ENCODE assay signal across 8 cellular contexts in the genomic region with DNA sequence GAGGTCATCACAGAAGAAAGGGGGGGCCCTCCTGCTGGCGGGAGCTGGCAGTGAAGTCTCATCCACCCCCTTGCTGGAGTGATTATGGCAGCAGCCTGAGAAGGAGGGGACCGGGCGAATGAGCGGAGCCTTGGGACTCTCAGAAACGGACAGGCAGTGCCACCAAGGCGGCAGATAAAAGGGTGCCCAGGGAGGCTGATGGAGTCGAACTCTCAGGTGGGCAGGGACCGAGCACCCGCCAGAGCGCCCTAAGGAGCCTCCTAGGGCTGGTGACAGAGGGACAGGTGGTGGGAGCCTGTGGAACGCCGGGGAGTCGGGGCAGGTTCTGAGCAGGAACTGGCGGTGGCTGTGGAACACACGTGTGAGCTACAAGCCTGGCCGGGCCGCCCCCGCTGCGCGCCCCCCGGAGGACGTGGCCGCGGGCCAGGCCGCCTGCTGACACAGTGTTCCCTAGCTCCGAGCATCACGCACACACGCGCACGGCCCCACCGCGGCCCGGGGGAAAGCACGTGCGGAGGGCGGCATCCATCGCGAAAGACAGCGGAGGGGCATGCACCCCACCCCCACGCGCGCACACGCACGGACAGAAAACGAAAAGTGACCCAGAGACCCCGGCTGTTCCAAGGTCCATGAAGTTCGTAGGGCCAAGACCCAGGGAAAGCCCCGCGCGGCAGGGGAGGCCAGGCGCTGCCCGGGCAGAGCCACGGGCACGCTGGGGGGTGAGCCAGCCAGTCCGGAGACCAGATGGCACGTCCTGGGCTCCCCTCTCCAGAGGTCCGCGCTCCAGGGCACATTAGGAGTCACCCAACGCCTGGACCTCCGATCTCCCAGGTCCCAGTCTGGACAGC. TPM values are rescaled to one million over a fixed set of nuclear protein-coding genes. Genes with fewer than 3 reads are reported as not detected.
DNase-seq lines count a peak whose midpoint lies in the region; ATAC-seq and TF ChIP-seq lines count a peak whose summit lies in the region.

No MANE protein-coding gene starts in this region.

- H3K36me3 ChIP-seq in cardiac muscle cell, result no peaks in the 10 kb centered on the region

- H3K27me3 Mint-ChIP-seq in activated T-helper 17 cell treated with anti-CD3 and anti-CD28 coated beads, Interleukin-2, amount 50 U/mL, for 72 hours, result peaks cover 12% of the 10 kb centered on the region
- H3K27me3 Mint-ChIP-seq in progenitor cell of endocrine pancreas, result peaks cover 10% of the 10 kb centered on the region

- H3K27me3 ChIP-seq in cardiac muscle cell, result peaks cover 5% of the 10 kb centered on the region

- H3K4me3 ChIP-seq in cardiac muscle cell, result peak overlapping the region; percentile 40

- H3K4me1 Mint-ChIP-seq in activated T-helper 17 cell treated with anti-CD3 and anti-CD28 coated beads, Interleukin-2, amount 50 U/mL, for 72 hours, result peaks cover 12% of the 10 kb centered on the region
- peaks cover 13% of the 10 kb centered on the region for H3K4me1 Mint-ChIP-seq in progenitor cell of endocrine pancreas (ENCODE audit: low read depth)

- no peak overlapping the region for H3K27ac ChIP-seq in cardiac muscle cell

- no peaks in the 10 kb centered on the region for H3K9me3 ChIP-seq in cardiac muscle cell (ENCODE audit: low read depth)

- no peaks in the 10 kb centered on the region for H3K9me3 Mint-ChIP-seq in activated T-helper 17 cell treated with anti-CD3 and anti-CD28 coated beads, Interleukin-2, amount 50 U/mL, for 72 hours
- H3K9me3 Mint-ChIP-seq in progenitor cell of endocrine pancreas (ENCODE audit: low read depth), result no peaks in the 10 kb centered on the region

- H3K4me1 ChIP-seq in cardiac muscle cell (ENCODE audit: low read depth), result no peaks in the 10 kb centered on the region

- H3K4me3 Mint-ChIP-seq in activated T-helper 17 cell treated with anti-CD3 and anti-CD28 coated beads, Interleukin-2, amount 50 U/mL, for 72 hours, result peak overlapping the region; percentile 79
- H3K4me3 Mint-ChIP-seq in progenitor cell of endocrine pancreas (ENCODE audit: low read depth), result peak overlapping the region; percentile 81

- peak overlapping the region; percentile 63 for H3K27ac Mint-ChIP-seq in activated T-helper 17 cell treated with anti-CD3 and anti-CD28 coated beads, Interleukin-2, amount 50 U/mL, for 72 hours
- peak overlapping the region; percentile 89 for H3K27ac Mint-ChIP-seq in progenitor cell of endocrine pancreas

- no peaks in the 10 kb centered on the region for H3K36me3 Mint-ChIP-seq in activated T-helper 17 cell treated with anti-CD3 and anti-CD28 coated beads, Interleukin-2, amount 50 U/mL, for 72 hours (ENCODE audit: low read depth)
- H3K36me3 Mint-ChIP-seq in progenitor cell of endocrine pancreas (ENCODE audit: insufficient read depth), result peaks cover 15% of the 10 kb centered on the region

- TF ChIP-seq CTCF in cardiac muscle cell (IDR thresholded peaks at IDR 0.05; ENCODE audit: low read depth, low read length) (no peak), progenitor cell of endocrine pancreas (IDR thresholded peaks at IDR 0.05; ENCODE audit: unreplicated experiment) (no peak)

- peak; percentile 17 for DNase-seq in activated gamma-delta T cell treated with anti-CD3 and anti-CD28 coated beads, Interleukin-2, amount 50 U/mL, for 16 hours (ENCODE audit: low read depth)
- DNase-seq in activated gamma-delta T cell treated with Interleukin-2 at 50 U/mL for 16 hours (no peak), NCI-H2171 treated with DMSO at 0.1 percent for 48 hours (lab: John Stamatoyannopoulos, UW) (peak; percentile 86), cardiac muscle cell (ENCODE audit: low read depth in 1 of 2, low spot score in 1 of 2) (peak; percentile 40 to 64), progenitor cell of endocrine pancreas (ENCODE audit: low spot score, unreplicated experiment) (peak; percentile 17), SW 1271 (lab: John Stamatoyannopoulos, UW) (no peak)

- peak; percentile 38 for ATAC-seq in HG02884 (IDR thresholded peaks at IDR 0.05; ENCODE audit: unreplicated experiment)
- peak; percentile 54 for ATAC-seq in activated T-helper 17 cell treated with anti-CD3 and anti-CD28 coated beads, Interleukin-2, amount 50 U/mL, for 72 hours (replicated peaks)

RNA-seq across cellular contexts. Expression of gene VWCE, which starts 1.0 kb away (rescaled TPM):
- total RNA-seq in activated T-helper 17 cell treated with anti-CD3 and anti-CD28 coated beads, Interleukin-2, amount 50 U/mL, for 72 hours, result 10 to 100 TPM in 1 of 2 donors, 1 to 10 TPM in 1; 8.6 to 11.1 TPM
- 1.8 and 2.3 TPM in 2 replicates for total RNA-seq in cardiac muscle cell
- 3.1 and 3.5 TPM in 2 replicates for polyA plus RNA-seq in cardiac muscle cell
- 34.0 and 40.1 TPM in 2 replicates for total RNA-seq in progenitor cell of endocrine pancreas

RNA-seq across cellular contexts. Expression of gene DDB1, which starts 38.8 kb away (rescaled TPM):
- 100 to 1,000 TPM; 211 to 344 TPM for total RNA-seq in activated T-helper 17 cell treated with anti-CD3 and anti-CD28 coated beads, Interleukin-2, amount 50 U/mL, for 72 hours
- total RNA-seq in cardiac muscle cell, result 321 and 393 TPM in 2 replicates
- polyA plus RNA-seq in cardiac muscle cell, result 286 and 304 TPM in 2 replicates
- total RNA-seq in progenitor cell of endocrine pancreas, result 251 and 254 TPM in 2 replicates

RNA-seq across cellular contexts. Expression of gene TKFC, which starts 38.9 kb away (rescaled TPM):
- 10 to 100 TPM; 32.6 to 32.9 TPM for total RNA-seq in activated T-helper 17 cell treated with anti-CD3 and anti-CD28 coated beads, Interleukin-2, amount 50 U/mL, for 72 hours
- total RNA-seq in cardiac muscle cell, result 50.9 and 58.1 TPM in 2 replicates
- polyA plus RNA-seq in cardiac muscle cell, result 84.3 and 87.4 TPM in 2 replicates
- 68.1 and 78.8 TPM in 2 replicates for total RNA-seq in progenitor cell of endocrine pancreas

RNA-seq across cellular contexts. Expression of gene PGA5, which starts 53.1 kb away (rescaled TPM):
- not detected for total RNA-seq in activated T-helper 17 cell treated with anti-CD3 and anti-CD28 coated beads, Interleukin-2, amount 50 U/mL, for 72 hours
- 0.89 and 3.2 TPM in 2 replicates for total RNA-seq in cardiac muscle cell
- 0.85 and 4.8 TPM in 2 replicates for polyA plus RNA-seq in cardiac muscle cell
- 0.60 and 0.69 TPM in 2 replicates for total RNA-seq in progenitor cell of endocrine pancreas

Comparison
In these comparisons a context has a peak if more than half of its experiments do, and no peak if none do; other contexts are left out.
1. DNase-seq: peak in activated gamma-delta T cell treated with anti-CD3 and anti-CD28 coated beads, Interleukin-2, amount 50 U/mL, for 16 hours (single experiment), NCI-H2171 treated with DMSO at 0.1 percent for 48 hours (single experiment), cardiac muscle cell (2 of 2) and progenitor cell of endocrine pancreas (single experiment); none in activated gamma-delta T cell treated with Interleukin-2 at 50 U/mL for 16 hours (single experiment) and SW 1271 (0 of 2).